ENCODE assay signal across 28 cellular contexts in the genomic region with DNA sequence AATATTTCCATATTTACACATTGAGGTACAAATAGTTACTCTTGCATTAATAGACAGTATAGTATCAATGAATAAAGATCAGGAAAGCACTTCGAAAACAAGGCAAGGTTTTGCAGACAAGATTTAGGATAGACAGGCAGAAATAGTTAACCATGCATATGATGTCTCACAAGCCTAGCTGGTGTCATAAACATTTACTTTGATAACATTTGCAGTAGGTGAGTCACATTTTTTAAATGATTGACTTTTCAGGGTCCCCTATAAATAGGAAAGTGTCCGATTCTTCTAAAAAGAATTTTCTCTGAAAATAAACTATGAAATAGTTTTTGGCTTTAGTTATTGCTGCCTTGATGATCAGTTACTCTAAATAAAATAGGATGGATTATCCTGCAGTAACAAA.
"Had no signal": no experiment of that assay in that cellular context is flagged by ENCODE, and none has a peak within 500 bp of the region (broad histone marks: within the 10 kb centered on the region; RNA-seq: fewer than 3 reads in every experiment).

No MANE protein-coding gene starts in this region.

- H3K9me3 Mint-ChIP-seq: activated T-cell treated with anti-CD3 and anti-CD28 coated beads, Interleukin-2, amount 50 U/mL, for 24 hours had no signal

- H3K4me3 Mint-ChIP-seq: activated B cell treated with CpG ODN at 0.5 μM for 24 hours; activated CD8-positive, alpha-beta T cell treated with anti-CD3 and anti-CD28 coated beads for 36 hours; activated naive CD4-positive, alpha-beta T cell treated with anti-CD3 and anti-CD28 coated beads, Interleukin-2, amount 10 ng/mL, durations not matched to agents 7 days and 5 days; activated naive CD8-positive, alpha-beta T cell treated with anti-CD3 and anti-CD28 coated beads, Interleukin-2, amount 10 ng/mL, durations not matched to agents 7 days and 5 days; activated T-cell treated with anti-CD3 and anti-CD28 coated beads, Interleukin-2, amount 50 U/mL, for 24 hours; activated T-cell treated with anti-CD3 and anti-CD28 coated beads, Interleukin-2, amount 50 U/mL, for 72 hours; T-helper 17 cell; T-helper 2 cell treated with Interferon-gamma antibody and Interleukin-4, amounts not matched to agents 5 μg/mL and 100 μg/mL, for 36 hours had no signal

- H3K27ac Mint-ChIP-seq: activated B cell treated with CpG ODN at 0.5 μM for 24 hours; activated CD8-positive, alpha-beta T cell treated with anti-CD3 and anti-CD28 coated beads for 36 hours; activated naive CD4-positive, alpha-beta T cell treated with anti-CD3 and anti-CD28 coated beads, Interleukin-2, amount 10 ng/mL, durations not matched to agents 7 days and 5 days; activated naive CD4-positive, alpha-beta T cell treated with anti-CD3 and anti-CD28 coated beads, Interleukin-2, amount 50 U/mL, for 72 hours; activated naive CD8-positive, alpha-beta T cell treated with anti-CD3 and anti-CD28 coated beads, Interleukin-2, amount 10 ng/mL, durations not matched to agents 7 days and 5 days; activated T-cell treated with anti-CD3 and anti-CD28 coated beads, Interleukin-2, amount 50 U/mL, for 24 hours; activated T-cell treated with anti-CD3 and anti-CD28 coated beads, Interleukin-2, amount 50 U/mL, for 72 hours; T-helper 17 cell; T-helper 2 cell treated with Interferon-gamma antibody and Interleukin-4, amounts not matched to agents 5 μg/mL and 100 μg/mL, for 36 hours had no signal

- ATAC-seq: activated CD4-positive, CD25-positive, alpha-beta regulatory T cell treated with anti-CD3 and anti-CD28 coated beads, Interleukin-2, amount 50 U/mL, for 24 hours; activated CD8-positive, alpha-beta T cell treated with anti-CD3 and anti-CD28 coated beads for 36 hours; activated naive CD4-positive, alpha-beta T cell treated with anti-CD3 and anti-CD28 coated beads, Interleukin-2, amount 50 U/mL, for 72 hours; activated T-cell treated with anti-CD3 and anti-CD28 coated beads, Interleukin-2, amount 50 U/mL, for 72 hours; heart left ventricle; T-helper 17 cell had no signal

- H3K27me3 Mint-ChIP-seq: activated B cell treated with CpG ODN at 0.5 μM for 24 hours; activated CD8-positive, alpha-beta T cell treated with anti-CD3 and anti-CD28 coated beads for 36 hours; activated T-cell treated with anti-CD3 and anti-CD28 coated beads, Interleukin-2, amount 50 U/mL, for 24 hours; T-helper 17 cell had no signal

- H3K27ac ChIP-seq: brain microvascular endothelial cell, colonic mucosa, epithelial cell of prostate, esophagus squamous epithelium, heart left ventricle, WERI-Rb-1 had no signal

- DNase-seq: activated B cell treated with CpG ODN at 0.5 μM for 24 hours; activated CD4-positive, alpha-beta T cell treated with anti-CD3 and anti-CD28 coated beads for 48 hours; activated CD4-positive, alpha-beta T cell treated with anti-CD3 and anti-CD28 coated beads, Interleukin-2, amount 50 U/mL, for 1 hour; activated CD4-positive, alpha-beta T cell treated with anti-CD3 and anti-CD28 coated beads, Interleukin-2, amount 50 U/mL, for 48 hours; activated CD8-positive, alpha-beta memory T cell treated with anti-CD3 and anti-CD28 coated beads, Interleukin-2, amount 50 U/mL, for 48 hours; activated CD8-positive, alpha-beta T cell treated with anti-CD3 and anti-CD28 coated beads for 36 hours; activated gamma-delta T cell; activated naive CD4-positive, alpha-beta T cell; activated naive CD4-positive, alpha-beta T cell treated with anti-CD3 and anti-CD28 coated beads, Interleukin-2, amount 10 ng/mL, durations not matched to agents 7 days and 5 days; activated naive CD8-positive, alpha-beta T cell treated with anti-CD3 and anti-CD28 coated beads, Interleukin-2, amount 10 ng/mL, durations not matched to agents 7 days and 5 days; activated T-cell treated with anti-CD3 and anti-CD28 coated beads for 4 hours; activated T-cell treated with anti-CD3 and anti-CD28 coated beads, Interleukin-2, amount 50 U/mL, for 24 hours; activated T-cell treated with anti-CD3 and anti-CD28 coated beads, Interleukin-2, amount 50 U/mL, for 72 hours; brain microvascular endothelial cell; colonic mucosa; effector CD8-positive, alpha-beta T cell; esophagus squamous epithelium; foreskin fibroblast; glutamatergic neuron; heart left ventricle; T-helper 1 cell; T-helper 17 cell; T1000; WERI-Rb-1 had no signal
